ENCODE assay signal across 8 cellular contexts in the genomic region with DNA sequence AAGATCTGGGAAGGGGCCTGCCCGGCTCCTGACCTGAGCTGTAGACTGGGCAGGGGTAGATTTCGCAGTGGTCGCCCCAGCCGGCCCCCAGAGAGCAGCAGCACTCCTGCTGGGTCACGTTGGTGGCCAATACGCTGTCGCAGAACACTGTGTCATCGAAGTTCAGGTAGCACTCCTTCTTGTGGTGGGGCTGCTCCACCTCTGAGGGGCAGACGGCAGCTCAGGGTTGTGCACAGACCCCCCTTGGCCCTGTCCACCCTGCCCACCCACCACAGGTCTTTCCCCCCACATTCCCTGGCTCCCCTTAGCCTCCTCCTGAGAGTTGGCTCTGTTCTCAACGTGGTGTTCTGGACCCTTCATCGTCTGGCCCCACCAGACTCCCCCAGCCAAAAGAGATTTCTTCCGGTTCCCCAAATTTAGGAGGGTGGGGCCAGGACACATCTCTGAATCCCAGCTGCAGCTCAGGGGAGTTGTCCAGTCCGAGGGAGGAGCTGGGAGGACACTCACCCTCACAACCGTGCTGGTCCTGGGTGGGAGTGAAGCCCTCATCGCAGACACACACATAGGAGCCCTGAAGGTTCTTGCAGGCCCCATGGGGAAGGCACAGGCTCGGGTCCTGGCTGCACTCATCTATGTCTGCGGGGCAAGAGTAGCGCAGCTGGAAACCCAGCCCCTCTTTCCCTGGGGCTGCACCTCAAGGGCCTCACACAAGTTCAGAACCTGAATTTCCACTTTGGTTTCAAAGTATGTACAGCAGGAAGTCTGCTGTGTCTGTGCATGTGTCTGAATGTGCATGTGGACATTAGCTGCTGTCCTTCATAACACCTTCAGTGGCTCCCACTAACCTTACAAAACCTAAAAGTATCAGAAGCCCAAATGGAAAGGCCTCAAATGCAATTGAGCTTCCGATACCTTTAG. TPM values are rescaled to one million over a fixed set of nuclear protein-coding genes. Genes with fewer than 3 reads are reported as not detected.
DNase-seq lines count a peak whose midpoint lies in the region; ATAC-seq and TF ChIP-seq lines count a peak whose summit lies in the region.

No MANE protein-coding gene starts in this region.

- peak overlapping the region in 11 of 12 donors; percentile 24 to 66 (median 53) for H3K4me3 ChIP-seq in heart left ventricle
- peak overlapping the region; percentile 3 for H3K4me3 ChIP-seq in astrocyte of the spinal cord (ENCODE audit: low read depth, low read length)
- peak overlapping the region; percentile 76 for H3K4me3 ChIP-seq in lower lobe of right lung
- H3K4me3 ChIP-seq in upper lobe of right lung, result peak overlapping the region; percentile 55

- ATAC-seq in heart left ventricle, result no peak
- ATAC-seq in Right ventricle myocardium superior (ENCODE audit: poor library complexity), result no peak
- ATAC-seq in lower lobe of right lung, result no peak
- ATAC-seq in upper lobe of right lung, result no peak
- ATAC-seq in GM19035 (IDR thresholded peaks at IDR 0.05; ENCODE audit: unreplicated experiment), result no peak

- H3K4me1 ChIP-seq in heart left ventricle (peaks cover 0 to 28% (median 20%) of the 10 kb centered on the region in 12 donors), lower lobe of right lung (peaks cover 35% of the 10 kb centered on the region), upper lobe of right lung (peaks cover 24% of the 10 kb centered on the region)

- H3K27me3 ChIP-seq in heart left ventricle (no peaks in the 10 kb centered on the region), lower lobe of right lung (ENCODE audit: low read depth) (no peaks in the 10 kb centered on the region), upper lobe of right lung (no peaks in the 10 kb centered on the region)

- in situ Hi-C loops in astrocyte of the spinal cord (cut with HindIII; ENCODE audit: low sequenced_read_pairs), result no loop called here

- no peak for TF ChIP-seq POLR2A in heart left ventricle (IDR thresholded peaks at IDR 0.05)

- H3K27ac ChIP-seq in heart left ventricle (peak overlapping the region; percentile 66 to 95 (median 88)), lower lobe of right lung (peak overlapping the region; percentile 90), upper lobe of right lung (peak overlapping the region; percentile 90)

- TF ChIP-seq CTCF in heart left ventricle (IDR thresholded peaks at IDR 0.05) (peak in 1 of 12 donors; percentile 4), astrocyte of the spinal cord (IDR thresholded peaks at IDR 0.05; ENCODE audit: low read depth, low read length) (no peak), lower lobe of right lung (IDR thresholded peaks at IDR 0.05) (no peak), upper lobe of right lung (IDR thresholded peaks at IDR 0.05) (no peak)

- intact Hi-C loops in heart left ventricle (cut with DNase I) (loop anchor here in 9 of 10 donors (1.0 to 10.0 kb wide), 12 partner anchors 13 to 453 kb away; partner anchors contain the start of genes ZNRD2 (in 2 of the 9), EHBP1L1 (in 1 of the 9), KCNK7 (in 1 of the 9) and LTBP3 (in 1 of the 9)), Right ventricle myocardium superior (cut with DNase I) (no loop called here), lower lobe of right lung (cut with DNase I) (no loop called here), upper lobe of right lung (cut with DNase I) (no loop called here)

- H3K9me3 ChIP-seq in heart left ventricle (no peaks in the 10 kb centered on the region), lower lobe of right lung (no peaks in the 10 kb centered on the region), upper lobe of right lung (no peaks in the 10 kb centered on the region)

- DNase-seq in heart left ventricle (no peak), Right ventricle myocardium superior (no peak), astrocyte of the spinal cord (ENCODE audit: low read depth, low spot score) (no peak), lower lobe of right lung (no peak), upper lobe of right lung (no peak), NCI-H226 (no peak), NCI-H446 (lab: John Stamatoyannopoulos, UW) (no peak)

- H3K36me3 ChIP-seq in heart left ventricle (peaks cover 0 to 63% (median 40%) of the 10 kb centered on the region in 9 donors), lower lobe of right lung (peaks cover 30% of the 10 kb centered on the region), upper lobe of right lung (peaks cover 24% of the 10 kb centered on the region)

- 44 to 59% (median 48%) methylated on average over 11 to 19 of the region's 19 CpGs for whole genome bisulfite sequencing in heart left ventricle, 4 donors

RNA-seq across cellular contexts. Expression of gene SCYL1, which starts 16.5 kb away (rescaled TPM):
- 100 to 1,000 TPM in 1 of 9 donors, 10 to 100 TPM in 8; 51.6 to 135 (median 62.2) TPM for total RNA-seq in heart left ventricle
- polyA plus RNA-seq in heart left ventricle, result 10 to 100 TPM; 86.6 to 90.2 TPM
- total RNA-seq in Right ventricle myocardium superior, result 60.5 TPM
- total RNA-seq in lower lobe of right lung, result 61.2 TPM
- total RNA-seq in upper lobe of right lung, result 74.4 TPM

RNA-seq across cellular contexts. Expression of gene LTBP3, which starts 16.8 kb away (rescaled TPM):
- total RNA-seq in heart left ventricle (100 to 1,000 TPM in 1 of 9 donors, 10 to 100 TPM in 8; 51.4 to 125 (median 88.9) TPM), Right ventricle myocardium superior (73.4 TPM), lower lobe of right lung (98.7 TPM), upper lobe of right lung (128 TPM)
- polyA plus RNA-seq in heart left ventricle, result 10 to 100 TPM; 26.3 to 36.3 TPM

RNA-seq across cellular contexts. Expression of gene ZNRD2, which starts 28.9 kb away (rescaled TPM):
- 10 to 100 TPM; 23.2 to 63.6 (median 33.9) TPM for total RNA-seq in heart left ventricle
- polyA plus RNA-seq in heart left ventricle, result 100 to 1,000 TPM in 1 of 2 donors, 10 to 100 TPM in 1; 49.7 to 101 TPM
- total RNA-seq in Right ventricle myocardium superior, result 23.2 TPM
- total RNA-seq in lower lobe of right lung, result 25.1 TPM
- total RNA-seq in upper lobe of right lung, result 24.0 TPM

RNA-seq across cellular contexts. Expression of gene FAM89B, which starts 31.0 kb away (rescaled TPM):
- total RNA-seq in heart left ventricle, result 10 to 100 TPM; 25.8 to 87.9 (median 38.4) TPM
- polyA plus RNA-seq in heart left ventricle, result 10 to 100 TPM; 46.6 to 50.0 TPM
- 36.1 TPM for total RNA-seq in Right ventricle myocardium superior
- total RNA-seq in lower lobe of right lung, result 48.6 TPM
- 44.1 TPM for total RNA-seq in upper lobe of right lung

RNA-seq across cellular contexts. Expression of gene EHBP1L1, which starts 34.5 kb away (rescaled TPM):
- total RNA-seq in heart left ventricle (100 to 1,000 TPM in 3 of 9 donors, 10 to 100 TPM in 6; 37.4 to 144 (median 80.9) TPM), Right ventricle myocardium superior (44.9 TPM), lower lobe of right lung (110 TPM), upper lobe of right lung (88.3 TPM)
- 10 to 100 TPM; 52.3 to 71.4 TPM for polyA plus RNA-seq in heart left ventricle

Comparison
In these comparisons a context has a peak if more than half of its experiments do, and no peak if none do; other contexts are left out.
1. intact Hi-C loops: an anchor here in heart left ventricle (1.0 to 10.0 kb wide); none called in Right ventricle myocardium superior, lower lobe of right lung and upper lobe of right lung.
2. H3K4me3 ChIP-seq: peak in every context shown above with its lines; median percentile 76 in lower lobe of right lung; 55 in upper lobe of right lung; 53 in heart left ventricle; 3 in astrocyte of the spinal cord.